In genomic region chrX:7514871-7515599, GRCh38 we compare ENCODE assay signal across 1 cellular context.
TF ChIP-seq lines count a peak whose summit lies in the region.

No MANE protein-coding gene starts in this region.

TF ChIP-seq in WTC11, 78 proteins besides CTCF, POLR2A, EP300 and RAD21 (continued from another document):
- TF ChIP-seq E2F1 (CRISPR knock-in tag; IDR thresholded peaks at IDR 0.05) = no peak
- no peak for TF ChIP-seq ZNF671 (CRISPR knock-in tag; IDR thresholded peaks at IDR 0.05)
- TF ChIP-seq ZNF121 (CRISPR knock-in tag; IDR thresholded peaks at IDR 0.05) = no peak
- TF ChIP-seq TEAD1 (CRISPR knock-in tag; IDR thresholded peaks at IDR 0.05) = no peak
